In genomic region chr18:25144835-25145234, GRCh38 we compare ENCODE assay signal across 12 cellular contexts.
DNase-seq lines count a peak whose midpoint lies in the region; ATAC-seq and TF ChIP-seq lines count a peak whose summit lies in the region.
"Had no signal": no experiment of that assay in that cellular context is flagged by ENCODE, and none has a peak within 500 bp of the region (broad histone marks: within the 10 kb centered on the region; RNA-seq: fewer than 3 reads in every experiment).

No MANE protein-coding gene starts in this region.

- dilution Hi-C loops in mammary epithelial cell (cut with HindIII; ENCODE audit: low sequenced_read_pairs), result no loop called here

- in situ Hi-C loops in mammary epithelial cell (cut with MboI; ENCODE audit: low sequenced_read_pairs in 2 of 2), result no loop called here

- no peaks in the 10 kb centered on the region for H3K4me1 ChIP-seq in mammary epithelial cell (ENCODE audit: insufficient read depth, low read length)
- no peaks in the 10 kb centered on the region for H3K4me1 ChIP-seq in esophagus squamous epithelium
- H3K4me1 ChIP-seq: upper lobe of right lung had no signal

- H3K4me2 ChIP-seq in mammary epithelial cell (ENCODE audit: insufficient read depth, low read depth, low read length), result no peak overlapping the region

- no peak for TF ChIP-seq CTCF in mammary epithelial cell (conservative IDR thresholded peaks at IDR 0.05 in 1 of 2, IDR thresholded peaks at IDR 0.05 in 1 of 2; ENCODE audit: extremely low read depth in 1 of 2, insufficient read depth in 1 of 2, low read depth in 1 of 2, low read length in 2 of 2)
- no peak for TF ChIP-seq CTCF in esophagus squamous epithelium (IDR thresholded peaks at IDR 0.05)

- no peak for TF ChIP-seq POLR2A in esophagus squamous epithelium (IDR thresholded peaks at IDR 0.05)

- no peaks in the 10 kb centered on the region for H3K27me3 ChIP-seq in mammary epithelial cell (ENCODE audit: insufficient read depth, low read length)
- H3K27me3 ChIP-seq in esophagus squamous epithelium, result no peaks in the 10 kb centered on the region
- H3K27me3 ChIP-seq: upper lobe of right lung had no signal

- no peak overlapping the region for H3K9ac ChIP-seq in mammary epithelial cell (ENCODE audit: insufficient read depth, low read length)

- peak; percentile 79 for ATAC-seq in Right ventricle myocardium inferior
- peak; percentile 88 for ATAC-seq in left ventricle myocardium superior
- no peak for ATAC-seq in activated naive CD4-positive, alpha-beta T cell treated with anti-CD3 and anti-CD28 coated beads, Interleukin-2, amount 50 U/mL, for 72 hours
- ATAC-seq: natural killer cell treated with Interleukin-12 subunit alpha and Interleukin-12 subunit beta and Interleukin-15 and Interleukin-18, amount 100 ng/mL, for 72 hours; upper lobe of right lung had no signal

- no peak overlapping the region for H3K4me3 ChIP-seq in mammary epithelial cell (replicated peaks in 1 of 3; ENCODE audit: insufficient read depth in 1 of 3, low read depth in 2 of 3, low read length in 3 of 3)
- H3K4me3 ChIP-seq in esophagus squamous epithelium, result no peak overlapping the region
- H3K4me3 ChIP-seq: upper lobe of right lung had no signal

- 0% methylated on average over 2 of the region's 2 CpGs for WGBS in mammary epithelial cell (ENCODE audit: low coverage, missing lambda C conversion rate)
- WGBS in esophagus squamous epithelium, 2 donors, result 41 to 58% methylated on average over 2 of the region's 2 CpGs

- H3K36me3 Mint-ChIP-seq in activated naive CD4-positive, alpha-beta T cell treated with anti-CD3 and anti-CD28 coated beads, Interleukin-2, amount 50 U/mL, for 72 hours, result no peaks in the 10 kb centered on the region
- H3K36me3 Mint-ChIP-seq: natural killer cell treated with Interleukin-12 subunit alpha and Interleukin-12 subunit beta and Interleukin-15 and Interleukin-18, amount 100 ng/mL, for 72 hours had no signal

- CTCF ChIA-PET in mammary epithelial cell (lab: Charles Lee; ENCODE audit: low non-redundant PET), result no interaction called here

- H3K27ac ChIP-seq in mammary epithelial cell (ENCODE audit: insufficient read depth, low read depth, low read length) (no peak overlapping the region), esophagus squamous epithelium (no peak overlapping the region)
- H3K27ac ChIP-seq: upper lobe of right lung had no signal

- no peaks in the 10 kb centered on the region for H3K36me3 ChIP-seq in mammary epithelial cell (ENCODE audit: insufficient read depth, low read length)
- no peaks in the 10 kb centered on the region for H3K36me3 ChIP-seq in esophagus squamous epithelium
- H3K36me3 ChIP-seq: upper lobe of right lung had no signal

- BruUV-seq in mammary epithelial cell (replicated peaks; lab: Mats Ljungman, UMichigan), result no TSS peak

- no peak for DNase-seq in Right ventricle myocardium inferior (ENCODE audit: missing footprints)
- DNase-seq in cardiac septum (ENCODE audit: low spot score), result no peak
- peak; percentile 56 for DNase-seq in mammary epithelial cell
- DNase-seq in left ventricle myocardium superior, result peak; percentile 40
- peak; percentile 64 for DNase-seq in stromal cell of bone marrow (ENCODE audit: low read depth)
- DNase-seq in esophagus squamous epithelium (lab: John Stamatoyannopoulos, UW), result no peak
- no peak for DNase-seq in activated naive CD4-positive, alpha-beta T cell treated with anti-CD3 and anti-CD28 coated beads, Interleukin-2, amount 50 U/mL, for 72 hours (ENCODE audit: low spot score in 2 of 2)
- no peak for DNase-seq in stimulated activated naive CD4-positive, alpha-beta T cell treated with Interleukin-2 at 50 U/mL for 16 hours (lab: John Stamatoyannopoulos, UW)
- DNase-seq: DMS79; stimulated activated CD8-positive, alpha-beta memory T cell treated with anti-CD3 and anti-CD28 coated beads, Interleukin-4, amount 100 ng/mL, for 48 hours; upper lobe of right lung had no signal

- H2AFZ ChIP-seq in mammary epithelial cell (ENCODE audit: low read depth, low read length), result no peak overlapping the region

- H4K20me1 ChIP-seq in mammary epithelial cell (ENCODE audit: insufficient read depth, low read length), result no peaks in the 10 kb centered on the region

- H3K27ac Mint-ChIP-seq in activated naive CD4-positive, alpha-beta T cell treated with anti-CD3 and anti-CD28 coated beads, Interleukin-2, amount 50 U/mL, for 72 hours, result no peak overlapping the region
- H3K27ac Mint-ChIP-seq: natural killer cell treated with Interleukin-12 subunit alpha and Interleukin-12 subunit beta and Interleukin-15 and Interleukin-18, amount 100 ng/mL, for 72 hours had no signal

- H3K9me3 ChIP-seq in mammary epithelial cell (replicated peaks; ENCODE audit: insufficient read depth, low read length) (no peaks in the 10 kb centered on the region), esophagus squamous epithelium (no peaks in the 10 kb centered on the region)
- H3K9me3 ChIP-seq: upper lobe of right lung had no signal

- H3K79me2 ChIP-seq in mammary epithelial cell (ENCODE audit: insufficient read depth, low read length), result no peaks in the 10 kb centered on the region

- intact Hi-C loops in Right ventricle myocardium inferior (cut with DNase I) (no loop called here), cardiac septum (cut with DNase I) (no loop called here), mammary epithelial cell (cut with micrococcal nuclease) (no loop called here), left ventricle myocardium superior (cut with micrococcal nuclease) (no loop called here), esophagus squamous epithelium (cut with DNase I) (no loop called here)

- peaks cover 3 to 6% of the 10 kb centered on the region in 2 donors for H3K9me3 Mint-ChIP-seq in activated naive CD4-positive, alpha-beta T cell treated with anti-CD3 and anti-CD28 coated beads, Interleukin-2, amount 50 U/mL, for 72 hours
- H3K9me3 Mint-ChIP-seq: natural killer cell treated with Interleukin-12 subunit alpha and Interleukin-12 subunit beta and Interleukin-15 and Interleukin-18, amount 100 ng/mL, for 72 hours had no signal

Comparison
In these comparisons a context has a peak if more than half of its experiments do, and no peak if none do; other contexts are left out.
1. DNase-seq: peak in mammary epithelial cell (single experiment), left ventricle myocardium superior (single experiment) and stromal cell of bone marrow (single experiment); none in Right ventricle myocardium inferior (single experiment), cardiac septum (single experiment), esophagus squamous epithelium (single experiment), activated naive CD4-positive, alpha-beta T cell treated with anti-CD3 and anti-CD28 coated beads, Interleukin-2, amount 50 U/mL, for 72 hours (0 of 2) and stimulated activated naive CD4-positive, alpha-beta T cell treated with Interleukin-2 at 50 U/mL for 16 hours (single experiment).
2. ATAC-seq: peak in Right ventricle myocardium inferior (single experiment) and left ventricle myocardium superior (single experiment); none in activated naive CD4-positive, alpha-beta T cell treated with anti-CD3 and anti-CD28 coated beads, Interleukin-2, amount 50 U/mL, for 72 hours (0 of 2).